ENCODE assay signal across 17 cellular contexts in genomic region chr5:100691085-100691484, GRCh38.
DNase-seq lines count a peak whose midpoint lies in the region; ATAC-seq, FAIRE-seq and TF ChIP-seq lines count a peak whose summit lies in the region.
"Had no signal": no experiment of that assay in that cellular context is flagged by ENCODE, and none has a peak within 500 bp of the region (broad histone marks: within the 10 kb centered on the region; RNA-seq: fewer than 3 reads in every experiment).

No MANE protein-coding gene starts in this region.

- no peaks in the 10 kb centered on the region for H3K36me3 ChIP-seq in HCT116 (ENCODE audit: control insufficient read depth in 1 of 2, insufficient read depth in 2 of 2, low read length in 2 of 2)
- H3K36me3 ChIP-seq: BLaER1 had no signal

- POLR2A ChIA-PET in A549 (lab: Yijun Ruan, JAX), result no interaction called here
- POLR2A ChIA-PET in HCT116 (lab: Charles Lee), result no interaction called here

- H3K4me2 ChIP-seq in A549 (0 out of 3 replicates have a peak overlapping the region, but pooled peaks have one; percentile 9), HCT116 (ENCODE audit: low read length) (no peak overlapping the region)
- H3K4me2 ChIP-seq: BLaER1 had no signal

- no peak for FAIRE-seq in A549 (lab: Jason Lieb, UNC)
- FAIRE-seq: HepG2 had no signal

- H3K9ac ChIP-seq in HCT116 (ENCODE audit: low read length), result no peak overlapping the region
- H3K9ac ChIP-seq: BLaER1 had no signal

- TF ChIP-seq EP300 in A549 (IDR thresholded peaks at IDR 0.05), result no peak

- H3K9me2 ChIP-seq in HCT116 (ENCODE audit: insufficient read depth), result 0 out of 2 replicates have a peak, but pooled peaks cover 3% of the 10 kb centered on the region

- ATAC-seq in A549 (no peak), HCT116 (no peak)
- ATAC-seq: GM12878, HepG2 had no signal

- DNase-seq in A549 (ENCODE audit: low read depth in 1 of 2, low spot score in 1 of 2) (no peak), HCT116 (ENCODE audit: low read depth, low spot score) (no peak), kidney tubule cell (ENCODE audit: low spot score) (peak; percentile 20), renal cortical epithelial cell (ENCODE audit: low read depth) (peak; percentile 18), inferior parietal cortex (ENCODE audit: extremely low spot score) (no peak), GM19238 (ENCODE audit: insufficient read length, low spot score) (no peak), GM20000 (ENCODE audit: low spot score) (no peak)
- DNase-seq: CD4-positive, alpha-beta memory T cell; DMS53; DND-41; GOT3; H7; KBM-7 had no signal

- intact Hi-C loops in HCT116 (cut with micrococcal nuclease), result no loop called here

- RAD21 ChIA-PET in HCT116 (lab: Charles Lee; ENCODE audit: low non-redundant PET in 1 of 2, low total read pairs in 2 of 2, uncharacterized antibody in 2 of 2, unreplicated experiment in 2 of 2), result no interaction called here

- no peaks in the 10 kb centered on the region for H3K9me3 ChIP-seq in A549
- H3K9me3 ChIP-seq in HCT116 (ENCODE audit: control insufficient read depth in 1 of 2, insufficient read depth in 1 of 2, low read depth in 1 of 2, low read length in 2 of 2), result no peaks in the 10 kb centered on the region

- BruUV-seq in HCT116 (replicated peaks; lab: Mats Ljungman, UMichigan), result no TSS peak

- no peaks in the 10 kb centered on the region for H3K27me3 ChIP-seq in HCT116 (ENCODE audit: insufficient read depth, low read length)
- H3K27me3 ChIP-seq: BLaER1 had no signal

- no peaks in the 10 kb centered on the region for H4K20me1 ChIP-seq in HCT116 (ENCODE audit: insufficient read depth)
- H4K20me1 ChIP-seq: BLaER1 had no signal

- TF ChIP-seq POLR2A in A549 (IDR thresholded peaks at IDR 0.05; ENCODE audit: low read length) (no peak), HCT116 (IDR thresholded peaks at IDR 0.05; ENCODE audit: borderline replicate concordance, extremely low read depth, insufficient read depth, insufficient read length) (no peak)

- CTCF ChIA-PET in A549 (lab: Yijun Ruan, JAX), result interaction anchor here (0.6 kb wide), 1 partner anchor 1451 kb away, joined by 3 read pairs; no protein-coding TSS in a partner anchor
- CTCF ChIA-PET in HCT116 (lab: Charles Lee), result no interaction called here

- no peaks in the 10 kb centered on the region for H3K79me2 ChIP-seq in HCT116 (ENCODE audit: insufficient read depth, low read length)

- H3K4me1 ChIP-seq in A549 (peaks cover 18% of the 10 kb centered on the region; the same call in 2 of the 3 replicates), HCT116 (ENCODE audit: control insufficient read depth in 1 of 2, insufficient read depth in 2 of 2, low read length in 2 of 2) (no peaks in the 10 kb centered on the region)
- H3K4me1 ChIP-seq: BLaER1 had no signal

- H3K27ac ChIP-seq in A549 (no peak overlapping the region), HCT116 (ENCODE audit: low read depth, low read length) (no peak overlapping the region)
- H3K27ac ChIP-seq: 22Rv1, BLaER1 had no signal

- peak overlapping the region; percentile 10 for H2AFZ ChIP-seq in HCT116 (ENCODE audit: low read depth, low read length, poor library complexity, severe bottlenecking)

- TF ChIP-seq CTCF in A549 (IDR thresholded peaks at IDR 0.05), result no peak
- no peak for TF ChIP-seq CTCF in HCT116 (IDR thresholded peaks at IDR 0.05 in 2 of 3, conservative IDR thresholded peaks at IDR 0.05 in 1 of 3; ENCODE audit: borderline replicate concordance in 1 of 3, insufficient read depth in 1 of 3, low read depth in 2 of 3, low read length in 2 of 3)
- no peak for TF ChIP-seq CTCF in GM20000 (IDR thresholded peaks at IDR 0.05; ENCODE audit: extremely low read depth, missing control alignments)

- no peak overlapping the region for H3K4me3 ChIP-seq in A549
- no peak overlapping the region for H3K4me3 ChIP-seq in HCT116 (replicated peaks in 1 of 2; ENCODE audit: low read depth in 1 of 2, low read length in 2 of 2)
- H3K4me3 ChIP-seq: BLaER1, GM12878 had no signal

- TF ChIP-seq RAD21 in A549 (conservative IDR thresholded peaks at IDR 0.05 in 1 of 2, IDR thresholded peaks at IDR 0.05 in 1 of 2) (no peak), HCT116 (IDR thresholded peaks at IDR 0.05; ENCODE audit: low read depth) (no peak)

TF ChIP-seq in A549, 52 proteins besides CTCF, POLR2A, EP300 and RAD21:
- no peak for TF ChIP-seq REST (IDR thresholded peaks at IDR 0.05)
- TF ChIP-seq HOXB13 (CRISPR knock-in tag; IDR thresholded peaks at IDR 0.05; ENCODE audit: low read depth), result no peak
- no peak for TF ChIP-seq MAX (IDR thresholded peaks at IDR 0.05)
- no peak for TF ChIP-seq ZFP36 (IDR thresholded peaks at IDR 0.05; ENCODE audit: borderline replicate concordance, partially characterized antibody)
- TF ChIP-seq RNF2 (IDR thresholded peaks at IDR 0.05; ENCODE audit: borderline replicate concordance, low read depth), result no peak
- TF ChIP-seq NPAS2 (CRISPR knock-in tag; IDR thresholded peaks at IDR 0.05; ENCODE audit: borderline replicate concordance), result no peak

TF ChIP-seq in HCT116, 20 proteins besides CTCF, POLR2A, EP300 and RAD21:
- TF ChIP-seq JUND (IDR thresholded peaks at IDR 0.05) (no peak), ZNF274 (IDR thresholded peaks at IDR 0.05; ENCODE audit: low read depth, low read length) (no peak), CBX3 (IDR thresholded peaks at IDR 0.05; ENCODE audit: low read depth) (no peak), MAX (IDR thresholded peaks at IDR 0.05) (no peak), SIN3A (IDR thresholded peaks at IDR 0.05; ENCODE audit: low read depth) (no peak), EZH2phosphoT487 (IDR thresholded peaks at IDR 0.05; ENCODE audit: borderline replicate concordance) (no peak), EZH2 (IDR thresholded peaks at IDR 0.05) (no peak), TCF7L2 (IDR thresholded peaks at IDR 0.05; ENCODE audit: borderline replicate concordance, extremely low read depth, insufficient read depth, insufficient read length) (no peak), ZBTB33 (IDR thresholded peaks at IDR 0.05; ENCODE audit: extremely low read depth, insufficient replicate concordance, low read length) (no peak), SRF (IDR thresholded peaks at IDR 0.05; ENCODE audit: low read depth) (no peak), ZFX (IDR thresholded peaks at IDR 0.05) (no peak)

Comparison
In these comparisons a context has a peak if more than half of its experiments do, and no peak if none do; other contexts are left out.
1. DNase-seq: peak in kidney tubule cell (single experiment) and renal cortical epithelial cell (single experiment); none in A549 (0 of 2), HCT116 (single experiment), inferior parietal cortex (single experiment), GM19238 (single experiment) and GM20000 (single experiment).